In the genomic region with DNA sequence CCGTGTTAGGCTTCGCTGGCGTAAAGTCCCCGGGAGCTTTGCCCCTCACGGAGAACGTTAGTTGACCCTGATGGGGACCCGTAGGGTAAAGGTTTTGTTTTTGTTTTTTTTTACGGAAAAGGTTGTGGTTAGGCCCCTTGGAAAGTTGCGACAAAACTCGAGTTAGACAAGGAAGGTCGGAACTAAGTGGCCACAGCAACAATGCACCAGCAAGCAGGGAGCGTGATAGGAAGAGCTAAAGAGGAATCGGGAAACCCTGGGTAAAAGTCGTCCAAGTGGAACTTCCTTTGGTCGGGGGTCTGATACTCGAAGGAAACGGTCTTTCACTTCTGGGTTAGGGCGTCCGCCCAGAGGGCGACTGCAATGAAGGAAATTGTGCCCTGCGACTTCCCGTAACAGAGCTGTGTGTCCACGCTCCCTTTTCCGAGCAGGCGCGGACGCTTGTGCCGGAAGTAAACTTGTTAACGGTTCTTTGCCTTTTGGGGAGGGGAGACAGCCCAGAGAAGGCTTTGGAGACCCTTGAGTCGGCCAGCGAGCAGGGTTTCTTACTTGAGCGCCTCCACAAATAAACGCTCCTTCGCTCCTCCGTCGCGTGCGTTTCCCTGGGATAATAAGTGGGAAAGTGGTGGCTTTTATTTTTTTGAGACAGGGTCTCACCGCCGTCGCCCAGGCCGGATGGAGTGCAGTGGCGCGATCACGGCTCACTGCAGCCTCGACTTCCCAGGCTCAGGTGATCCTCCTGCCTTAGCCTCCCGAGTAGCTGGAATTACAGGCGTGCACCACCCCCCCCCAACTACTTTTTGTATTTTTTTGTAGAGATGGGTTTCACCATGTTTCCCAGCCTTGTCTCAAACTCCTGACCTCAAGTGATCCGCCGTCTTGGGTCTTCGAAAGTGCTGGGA, we compare ENCODE assay signal across 1 cellular context.
TF ChIP-seq lines count a peak whose summit lies in the region.

No MANE protein-coding gene starts in this region.

TF ChIP-seq in HepG2, 621 proteins besides CTCF, POLR2A, EP300 and RAD21 (continued from another document and continues in another):
- TF ChIP-seq, protein P1, sequence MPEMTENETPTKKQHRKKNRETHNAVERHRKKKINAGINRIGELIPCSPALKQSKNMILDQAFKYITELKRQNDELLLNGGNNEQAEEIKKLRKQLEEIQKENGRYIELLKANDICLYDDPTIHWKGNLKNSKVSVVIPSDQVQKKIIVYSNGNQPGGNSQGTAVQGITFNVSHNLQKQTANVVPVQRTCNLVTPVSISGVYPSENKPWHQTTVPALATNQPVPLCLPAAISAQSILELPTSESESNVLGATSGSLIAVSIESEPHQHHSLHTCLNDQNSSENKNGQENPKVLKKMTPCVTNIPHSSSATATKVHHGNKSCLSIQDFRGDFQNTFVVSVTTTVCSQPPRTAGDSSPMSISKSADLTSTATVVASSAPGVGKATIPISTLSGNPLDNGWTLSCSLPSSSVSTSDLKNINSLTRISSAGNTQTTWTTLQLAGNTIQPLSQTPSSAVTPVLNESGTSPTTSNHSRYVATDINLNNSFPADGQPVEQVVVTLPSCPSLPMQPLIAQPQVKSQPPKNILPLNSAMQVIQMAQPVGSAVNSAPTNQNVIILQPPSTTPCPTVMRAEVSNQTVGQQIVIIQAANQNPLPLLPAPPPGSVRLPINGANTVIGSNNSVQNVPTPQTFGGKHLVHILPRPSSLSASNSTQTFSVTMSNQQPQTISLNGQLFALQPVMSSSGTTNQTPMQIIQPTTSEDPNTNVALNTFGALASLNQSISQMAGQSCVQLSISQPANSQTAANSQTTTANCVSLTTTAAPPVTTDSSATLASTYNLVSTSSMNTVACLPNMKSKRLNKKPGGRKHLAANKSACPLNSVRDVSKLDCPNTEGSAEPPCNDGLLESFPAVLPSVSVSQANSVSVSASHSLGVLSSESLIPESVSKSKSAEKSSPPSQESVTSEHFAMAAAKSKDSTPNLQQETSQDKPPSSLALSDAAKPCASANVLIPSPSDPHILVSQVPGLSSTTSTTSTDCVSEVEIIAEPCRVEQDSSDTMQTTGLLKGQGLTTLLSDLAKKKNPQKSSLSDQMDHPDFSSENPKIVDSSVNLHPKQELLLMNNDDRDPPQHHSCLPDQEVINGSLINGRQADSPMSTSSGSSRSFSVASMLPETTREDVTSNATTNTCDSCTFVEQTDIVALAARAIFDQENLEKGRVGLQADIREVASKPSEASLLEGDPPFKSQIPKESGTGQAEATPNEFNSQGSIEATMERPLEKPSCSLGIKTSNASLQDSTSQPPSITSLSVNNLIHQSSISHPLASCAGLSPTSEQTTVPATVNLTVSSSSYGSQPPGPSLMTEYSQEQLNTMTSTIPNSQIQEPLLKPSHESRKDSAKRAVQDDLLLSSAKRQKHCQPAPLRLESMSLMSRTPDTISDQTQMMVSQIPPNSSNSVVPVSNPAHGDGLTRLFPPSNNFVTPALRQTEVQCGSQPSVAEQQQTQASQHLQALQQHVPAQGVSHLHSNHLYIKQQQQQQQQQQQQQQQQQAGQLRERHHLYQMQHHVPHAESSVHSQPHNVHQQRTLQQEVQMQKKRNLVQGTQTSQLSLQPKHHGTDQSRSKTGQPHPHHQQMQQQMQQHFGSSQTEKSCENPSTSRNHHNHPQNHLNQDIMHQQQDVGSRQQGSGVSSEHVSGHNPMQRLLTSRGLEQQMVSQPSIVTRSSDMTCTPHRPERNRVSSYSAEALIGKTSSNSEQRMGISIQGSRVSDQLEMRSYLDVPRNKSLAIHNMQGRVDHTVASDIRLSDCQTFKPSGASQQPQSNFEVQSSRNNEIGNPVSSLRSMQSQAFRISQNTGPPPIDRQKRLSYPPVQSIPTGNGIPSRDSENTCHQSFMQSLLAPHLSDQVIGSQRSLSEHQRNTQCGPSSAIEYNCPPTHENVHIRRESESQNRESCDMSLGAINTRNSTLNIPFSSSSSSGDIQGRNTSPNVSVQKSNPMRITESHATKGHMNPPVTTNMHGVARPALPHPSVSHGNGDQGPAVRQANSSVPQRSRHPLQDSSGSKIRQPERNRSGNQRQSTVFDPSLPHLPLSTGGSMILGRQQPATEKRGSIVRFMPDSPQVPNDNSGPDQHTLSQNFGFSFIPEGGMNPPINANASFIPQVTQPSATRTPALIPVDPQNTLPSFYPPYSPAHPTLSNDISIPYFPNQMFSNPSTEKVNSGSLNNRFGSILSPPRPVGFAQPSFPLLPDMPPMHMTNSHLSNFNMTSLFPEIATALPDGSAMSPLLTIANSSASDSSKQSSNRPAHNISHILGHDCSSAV (CRISPR knock-in tag; IDR thresholded peaks at IDR 0.05; ENCODE audit: borderline replicate concordance) = 0 out of 2 replicates have a peak, but pooled peaks have one; percentile 21
- TF ChIP-seq PAF1 (CRISPR knock-in tag; IDR thresholded peaks at IDR 0.05) (no peak), ONECUT2 (CRISPR knock-in tag; IDR thresholded peaks at IDR 0.05) (peak; percentile 59; the same call in 1 of the 2 replicates), ATF4 (CRISPR knock-in tag; IDR thresholded peaks at IDR 0.05) (peak in 1 of 2 experiments; percentile 63; a peak in 2 of 4 replicates), BRCA1 (CRISPR knock-in tag; IDR thresholded peaks at IDR 0.05) (0 out of 2 replicates have a peak, but pooled peaks have one; percentile 56), ZNF180 (CRISPR knock-in tag; IDR thresholded peaks at IDR 0.05; ENCODE audit: borderline replicate concordance, low read depth) (no peak), NONO (IDR thresholded peaks at IDR 0.05) (no peak), NONO (CRISPR knock-in tag; conservative IDR thresholded peaks at IDR 0.05) (peak; percentile 25; the same call in 1 of the 2 replicates), ZNF891 (CRISPR knock-in tag; IDR thresholded peaks at IDR 0.05) (no peak; the same call in 1 of the 2 replicates), GATAD1 (CRISPR knock-in tag; IDR thresholded peaks at IDR 0.05) (peak; percentile 94), KDM2A (CRISPR knock-in tag; IDR thresholded peaks at IDR 0.05; ENCODE audit: borderline replicate concordance, low read depth) (peak; percentile 92), PCBP2 (optimal IDR thresholded peaks at IDR 0.05; ENCODE audit: low read depth, low read length, poor library complexity, severe bottlenecking) (no peak), IKZF1 (IDR thresholded peaks at IDR 0.05) (no peak), ATRX (CRISPR knock-in tag; IDR thresholded peaks at IDR 0.05; ENCODE audit: borderline replicate concordance) (0 out of 2 replicates have a peak, but pooled peaks have one; percentile 25), TAF1 (CRISPR knock-in tag; IDR thresholded peaks at IDR 0.05) (peak; percentile 70), ZNF260 (CRISPR knock-in tag; IDR thresholded peaks at IDR 0.05; ENCODE audit: borderline replicate concordance, low read depth) (no peak), ZNF232 (CRISPR knock-in tag; IDR thresholded peaks at IDR 0.05; ENCODE audit: borderline replicate concordance) (no peak; the same call in 1 of the 2 replicates), DMAP1 (CRISPR knock-in tag; IDR thresholded peaks at IDR 0.05) (peak; percentile 89), SNAPC5 (CRISPR knock-in tag; IDR thresholded peaks at IDR 0.05; ENCODE audit: borderline replicate concordance) (no peak), MAFK (conservative IDR thresholded peaks at IDR 0.05 in 1 of 2, IDR thresholded peaks at IDR 0.05 in 1 of 2; ENCODE audit: low read length in 2 of 2) (no peak), CBX2 (IDR thresholded peaks at IDR 0.05; ENCODE audit: low read depth, low read length) (no peak), CBX2 (CRISPR knock-in tag; IDR thresholded peaks at IDR 0.05; ENCODE audit: low read depth) (no peak), FOXO1 (CRISPR knock-in tag; IDR thresholded peaks at IDR 0.05) (peak; percentile 72), RORA (CRISPR knock-in tag; IDR thresholded peaks at IDR 0.05) (peak; percentile 87), BORCS8-MEF2B (CRISPR knock-in tag; IDR thresholded peaks at IDR 0.05) (0 out of 2 replicates have a peak, but pooled peaks have one; percentile 9), AKAP8 (CRISPR knock-in tag; IDR thresholded peaks at IDR 0.05) (no peak), SAFB2 (CRISPR knock-in tag; IDR thresholded peaks at IDR 0.05; ENCODE audit: borderline replicate concordance, low read depth) (no peak; the same call in 1 of the 2 replicates), PPARG (CRISPR knock-in tag; conservative IDR thresholded peaks at IDR 0.05) (peak; percentile 67), ZMYM3 (CRISPR knock-in tag; IDR thresholded peaks at IDR 0.05) (peak; percentile 80), SIX1 (CRISPR knock-in tag; IDR thresholded peaks at IDR 0.05; ENCODE audit: borderline replicate concordance) (no peak), ZNF678 (CRISPR knock-in tag; IDR thresholded peaks at IDR 0.05) (no peak)
- TF ChIP-seq, protein P2, sequence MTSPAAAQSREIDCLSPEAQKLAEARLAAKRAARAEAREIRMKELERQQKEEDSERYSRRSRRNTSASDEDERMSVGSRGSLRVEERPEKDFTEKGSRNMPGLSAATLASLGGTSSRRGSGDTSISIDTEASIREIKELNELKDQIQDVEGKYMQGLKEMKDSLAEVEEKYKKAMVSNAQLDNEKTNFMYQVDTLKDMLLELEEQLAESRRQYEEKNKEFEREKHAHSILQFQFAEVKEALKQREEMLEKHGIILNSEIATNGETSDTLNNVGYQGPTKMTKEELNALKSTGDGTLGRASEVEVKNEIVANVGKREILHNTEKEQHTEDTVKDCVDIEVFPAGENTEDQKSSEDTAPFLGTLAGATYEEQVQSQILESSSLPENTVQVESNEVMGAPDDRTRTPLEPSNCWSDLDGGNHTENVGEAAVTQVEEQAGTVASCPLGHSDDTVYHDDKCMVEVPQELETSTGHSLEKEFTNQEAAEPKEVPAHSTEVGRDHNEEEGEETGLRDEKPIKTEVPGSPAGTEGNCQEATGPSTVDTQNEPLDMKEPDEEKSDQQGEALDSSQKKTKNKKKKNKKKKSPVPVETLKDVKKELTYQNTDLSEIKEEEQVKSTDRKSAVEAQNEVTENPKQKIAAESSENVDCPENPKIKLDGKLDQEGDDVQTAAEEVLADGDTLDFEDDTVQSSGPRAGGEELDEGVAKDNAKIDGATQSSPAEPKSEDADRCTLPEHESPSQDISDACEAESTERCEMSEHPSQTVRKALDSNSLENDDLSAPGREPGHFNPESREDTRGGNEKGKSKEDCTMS (CRISPR knock-in tag; conservative IDR thresholded peaks at IDR 0.05) = peak; percentile 52; the same call in 1 of the 2 replicates
- TF ChIP-seq, protein P3, sequence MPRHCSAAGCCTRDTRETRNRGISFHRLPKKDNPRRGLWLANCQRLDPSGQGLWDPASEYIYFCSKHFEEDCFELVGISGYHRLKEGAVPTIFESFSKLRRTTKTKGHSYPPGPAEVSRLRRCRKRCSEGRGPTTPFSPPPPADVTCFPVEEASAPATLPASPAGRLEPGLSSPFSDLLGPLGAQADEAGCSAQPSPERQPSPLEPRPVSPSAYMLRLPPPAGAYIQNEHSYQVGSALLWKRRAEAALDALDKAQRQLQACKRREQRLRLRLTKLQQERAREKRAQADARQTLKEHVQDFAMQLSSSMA (CRISPR knock-in tag; IDR thresholded peaks at IDR 0.05) = peak; percentile 98
- TF ChIP-seq, protein P4, sequence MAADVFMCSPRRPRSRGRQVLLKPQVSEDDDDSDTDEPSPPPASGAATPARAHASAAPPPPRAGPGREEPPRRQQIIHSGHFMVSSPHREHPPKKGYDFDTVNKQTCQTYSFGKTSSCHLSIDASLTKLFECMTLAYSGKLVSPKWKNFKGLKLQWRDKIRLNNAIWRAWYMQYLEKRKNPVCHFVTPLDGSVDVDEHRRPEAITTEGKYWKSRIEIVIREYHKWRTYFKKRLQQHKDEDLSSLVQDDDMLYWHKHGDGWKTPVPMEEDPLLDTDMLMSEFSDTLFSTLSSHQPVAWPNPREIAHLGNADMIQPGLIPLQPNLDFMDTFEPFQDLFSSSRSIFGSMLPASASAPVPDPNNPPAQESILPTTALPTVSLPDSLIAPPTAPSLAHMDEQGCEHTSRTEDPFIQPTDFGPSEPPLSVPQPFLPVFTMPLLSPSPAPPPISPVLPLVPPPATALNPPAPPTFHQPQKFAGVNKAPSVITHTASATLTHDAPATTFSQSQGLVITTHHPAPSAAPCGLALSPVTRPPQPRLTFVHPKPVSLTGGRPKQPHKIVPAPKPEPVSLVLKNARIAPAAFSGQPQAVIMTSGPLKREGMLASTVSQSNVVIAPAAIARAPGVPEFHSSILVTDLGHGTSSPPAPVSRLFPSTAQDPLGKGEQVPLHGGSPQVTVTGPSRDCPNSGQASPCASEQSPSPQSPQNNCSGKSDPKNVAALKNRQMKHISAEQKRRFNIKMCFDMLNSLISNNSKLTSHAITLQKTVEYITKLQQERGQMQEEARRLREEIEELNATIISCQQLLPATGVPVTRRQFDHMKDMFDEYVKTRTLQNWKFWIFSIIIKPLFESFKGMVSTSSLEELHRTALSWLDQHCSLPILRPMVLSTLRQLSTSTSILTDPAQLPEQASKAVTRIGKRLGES (CRISPR knock-in tag; IDR thresholded peaks at IDR 0.05; ENCODE audit: borderline replicate concordance) = peak; percentile 61; the same call in 1 of the 2 replicates
- TF ChIP-seq, protein P5, sequence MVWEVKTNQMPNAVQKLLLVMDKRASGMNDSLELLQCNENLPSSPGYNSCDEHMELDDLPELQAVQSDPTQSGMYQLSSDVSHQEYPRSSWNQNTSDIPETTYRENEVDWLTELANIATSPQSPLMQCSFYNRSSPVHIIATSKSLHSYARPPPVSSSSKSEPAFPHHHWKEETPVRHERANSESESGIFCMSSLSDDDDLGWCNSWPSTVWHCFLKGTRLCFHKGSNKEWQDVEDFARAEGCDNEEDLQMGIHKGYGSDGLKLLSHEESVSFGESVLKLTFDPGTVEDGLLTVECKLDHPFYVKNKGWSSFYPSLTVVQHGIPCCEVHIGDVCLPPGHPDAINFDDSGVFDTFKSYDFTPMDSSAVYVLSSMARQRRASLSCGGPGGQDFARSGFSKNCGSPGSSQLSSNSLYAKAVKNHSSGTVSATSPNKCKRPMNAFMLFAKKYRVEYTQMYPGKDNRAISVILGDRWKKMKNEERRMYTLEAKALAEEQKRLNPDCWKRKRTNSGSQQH (CRISPR knock-in tag; IDR thresholded peaks at IDR 0.05; ENCODE audit: low read depth) = 0 out of 2 replicates have a peak, but pooled peaks have one; percentile 25
- TF ChIP-seq, protein P6, sequence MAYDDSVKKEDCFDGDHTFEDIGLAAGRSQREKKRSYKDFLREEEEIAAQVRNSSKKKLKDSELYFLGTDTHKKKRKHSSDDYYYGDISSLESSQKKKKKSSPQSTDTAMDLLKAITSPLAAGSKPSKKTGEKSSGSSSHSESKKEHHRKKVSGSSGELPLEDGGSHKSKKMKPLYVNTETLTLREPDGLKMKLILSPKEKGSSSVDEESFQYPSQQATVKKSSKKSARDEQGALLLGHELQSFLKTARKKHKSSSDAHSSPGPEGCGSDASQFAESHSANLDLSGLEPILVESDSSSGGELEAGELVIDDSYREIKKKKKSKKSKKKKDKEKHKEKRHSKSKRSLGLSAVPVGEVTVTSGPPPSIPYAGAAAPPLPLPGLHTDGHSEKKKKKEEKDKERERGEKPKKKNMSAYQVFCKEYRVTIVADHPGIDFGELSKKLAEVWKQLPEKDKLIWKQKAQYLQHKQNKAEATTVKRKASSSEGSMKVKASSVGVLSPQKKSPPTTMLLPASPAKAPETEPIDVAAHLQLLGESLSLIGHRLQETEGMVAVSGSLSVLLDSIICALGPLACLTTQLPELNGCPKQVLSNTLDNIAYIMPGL (CRISPR knock-in tag; IDR thresholded peaks at IDR 0.05; ENCODE audit: borderline replicate concordance in 1 of 2, low read depth in 1 of 2) = peak; percentile 76 to 87; a peak in 3 of 4 replicates
